Comparison of ENCODE assay signal across 9 cellular contexts in genomic region chr11:124865902-124866851, GRCh38. TPM values are rescaled to one million over a fixed set of nuclear protein-coding genes. Genes with fewer than 3 reads are reported as not detected.
A peak's percentile ranks its signal among the peaks of the same experiment; 100 is the strongest.
DNase-seq lines count a peak whose midpoint lies in the region; ATAC-seq and TF ChIP-seq lines count a peak whose summit lies in the region.
"Had no signal": no experiment of that assay in that cellular context is flagged by ENCODE, and none has a peak within 500 bp of the region (broad histone marks: within the 10 kb centered on the region; RNA-seq: fewer than 3 reads in every experiment).

No MANE protein-coding gene starts in this region.

- no peak for TF ChIP-seq POLR2A in thyroid gland (IDR thresholded peaks at IDR 0.05)

- TF ChIP-seq CTCF in GM12872 (IDR thresholded peaks at IDR 0.05; ENCODE audit: insufficient read depth, low read depth, low read length) (peak; percentile 52; the same call in 1 of the 3 replicates), endodermal cell (conservative IDR thresholded peaks at IDR 0.05) (peak; percentile 95), thyroid gland (IDR thresholded peaks at IDR 0.05) (peak; percentile 37 to 84 (median 60))
- peak; percentile 75 for TF ChIP-seq CTCF in activated CD8-positive, alpha-beta T cell treated with anti-CD3 and anti-CD28 coated beads for 36 hours (IDR thresholded peaks at IDR 0.05)

- H3K4me3 ChIP-seq in HUES64 (ENCODE audit: low read length) (peak overlapping the region; percentile 17), endodermal cell (ENCODE audit: low read length) (peak overlapping the region; percentile 73), thyroid gland (replicated peaks in 1 of 3) (peak overlapping the region in 1 of 3 donors; percentile 18)

- H3K27ac ChIP-seq in HUES64 (ENCODE audit: low read depth, low read length) (no peak overlapping the region), endodermal cell (ENCODE audit: low read depth, low read length) (no peak overlapping the region), thyroid gland (no peak overlapping the region)

- peaks cover 88% of the 10 kb centered on the region for H3K27me3 Mint-ChIP-seq in activated CD8-positive, alpha-beta T cell treated with anti-CD3 and anti-CD28 coated beads for 36 hours
- H3K27me3 Mint-ChIP-seq in endodermal cell (ENCODE audit: insufficient read depth), result peaks cover 100% of the 10 kb centered on the region

- peak; percentile 65 for ATAC-seq in activated CD8-positive, alpha-beta T cell treated with anti-CD3 and anti-CD28 coated beads for 36 hours
- no peak for ATAC-seq in GM21447 (IDR thresholded peaks at IDR 0.05; ENCODE audit: unreplicated experiment)

- H3K4me1 ChIP-seq in HUES64 (ENCODE audit: insufficient read depth, low read length), result 0 out of 2 replicates have a peak, but pooled peaks cover 4% of the 10 kb centered on the region
- peaks cover 8% of the 10 kb centered on the region for H3K4me1 ChIP-seq in endodermal cell (ENCODE audit: control insufficient read depth, insufficient read depth, low read length)
- H3K4me1 ChIP-seq in thyroid gland, result peaks cover 20 to 46% of the 10 kb centered on the region in 2 donors

- DNase-seq in activated CD8-positive, alpha-beta T cell treated with anti-CD3 and anti-CD28 coated beads for 36 hours, result peak; percentile 64
- DNase-seq in endodermal cell, result peak; percentile 88
- peak; percentile 34 for DNase-seq in mucosa of gallbladder (ENCODE audit: low spot score)
- DNase-seq in thyroid gland, result peak; percentile 48 to 52
- no peak for DNase-seq in cerebellar nuclear complex (lab: John Stamatoyannopoulos, UW)

- H3K9ac ChIP-seq in HUES64 (ENCODE audit: low read depth, low read length) (no peak overlapping the region), endodermal cell (ENCODE audit: extremely low read depth, low read length, poor library complexity, severe bottlenecking) (no peak overlapping the region)

- H3K36me3 ChIP-seq in HUES64 (ENCODE audit: insufficient read depth, low read length), result no peaks in the 10 kb centered on the region
- H3K36me3 ChIP-seq in endodermal cell (ENCODE audit: control insufficient read depth, insufficient read depth, low read length), result no peaks in the 10 kb centered on the region
- no peaks in the 10 kb centered on the region for H3K36me3 ChIP-seq in thyroid gland

- H3K9me3 ChIP-seq in HUES64 (ENCODE audit: insufficient read depth, low read depth, low read length) (no peaks in the 10 kb centered on the region), endodermal cell (ENCODE audit: control insufficient read depth, low read length) (no peaks in the 10 kb centered on the region), thyroid gland (no peaks in the 10 kb centered on the region)

- H3K36me3 Mint-ChIP-seq in activated CD8-positive, alpha-beta T cell treated with anti-CD3 and anti-CD28 coated beads for 36 hours (ENCODE audit: low read depth), result no peaks in the 10 kb centered on the region
- no peaks in the 10 kb centered on the region for H3K36me3 Mint-ChIP-seq in endodermal cell (ENCODE audit: low read depth)

- WGBS in HUES64, result 3% methylated on average over 62 of the region's 62 CpGs
- 3% methylated on average over 29 to 62 of the region's 62 CpGs for WGBS in endodermal cell (ENCODE audit: insufficient coverage in 1 of 2, insufficient read length in 1 of 2), 2 experiments
- WGBS in thyroid gland, 2 donors, result 2 to 5% methylated on average over 25 to 57 of the region's 62 CpGs

- peaks cover 100% of the 10 kb centered on the region for H3K27me3 ChIP-seq in HUES64 (ENCODE audit: insufficient read depth, low read length)
- H3K27me3 ChIP-seq in endodermal cell (ENCODE audit: control insufficient read depth, insufficient read depth, low read length, poor library complexity, severe bottlenecking), result peaks cover 100% of the 10 kb centered on the region
- peaks cover 29% of the 10 kb centered on the region for H3K27me3 ChIP-seq in thyroid gland

- CTCF ChIA-PET in activated CD8-positive, alpha-beta T cell treated with anti-CD3 and anti-CD28 coated beads for 36 hours (lab: Charles Lee), result interaction anchor here (0.8 to 3.3 kb wide), 36 partner anchors 8 to 258 kb away, joined by 3 to 37 read pairs (median 5); partner anchors contain the start of genes ESAM and HEPACAM

- H3K27ac Mint-ChIP-seq in activated CD8-positive, alpha-beta T cell treated with anti-CD3 and anti-CD28 coated beads for 36 hours, result no peak overlapping the region
- H3K27ac Mint-ChIP-seq in endodermal cell, result no peak overlapping the region

- no peaks in the 10 kb centered on the region for H3K9me3 Mint-ChIP-seq in activated CD8-positive, alpha-beta T cell treated with anti-CD3 and anti-CD28 coated beads for 36 hours
- no peaks in the 10 kb centered on the region for H3K9me3 Mint-ChIP-seq in endodermal cell

- H3K4me3 Mint-ChIP-seq in activated CD8-positive, alpha-beta T cell treated with anti-CD3 and anti-CD28 coated beads for 36 hours, result no peak overlapping the region
- H3K4me3 Mint-ChIP-seq in endodermal cell, result peak overlapping the region; percentile 38

- POLR2A ChIA-PET in activated CD8-positive, alpha-beta T cell treated with anti-CD3 and anti-CD28 coated beads for 36 hours (lab: Charles Lee), result interaction anchor here (0.7 to 1.6 kb wide), 4 partner anchors 16 to 193 kb away, joined by 3 to 5 read pairs (median 3); partner anchors contain the start of genes SIAE and SPA17

- intact Hi-C loops in activated CD8-positive, alpha-beta T cell treated with anti-CD3 and anti-CD28 coated beads for 36 hours (cut with micrococcal nuclease), result loop anchor here (2.0 kb wide), 1 partner anchor 29 kb away; no protein-coding TSS in a partner anchor
- intact Hi-C loops in thyroid gland (cut with DNase I), result loop anchor here (10.0 kb wide), 1 partner anchor 201 kb away; no protein-coding TSS in a partner anchor

- peaks cover 36% of the 10 kb centered on the region for H3K4me1 Mint-ChIP-seq in activated CD8-positive, alpha-beta T cell treated with anti-CD3 and anti-CD28 coated beads for 36 hours (ENCODE audit: low read depth)
- H3K4me1 Mint-ChIP-seq in endodermal cell, result peaks cover 25% of the 10 kb centered on the region

RNA-seq across cellular contexts. Expression of gene ROBO3, which starts 0.9 kb away (rescaled TPM):
- polyA plus RNA-seq in HUES64 (2013, experiment 1 of 2), result 4.9 TPM
- 10.1 TPM for polyA plus RNA-seq in HUES64 (2013, experiment 2 of 2)
- total RNA-seq in activated CD8-positive, alpha-beta T cell treated with anti-CD3 and anti-CD28 coated beads for 36 hours, result 10 to 100 TPM; 17.6 to 18.4 TPM
- total RNA-seq in endodermal cell (10 to 100 TPM; 15.3 to 16.2 TPM), mucosa of gallbladder (12.9 TPM), thyroid gland (10 to 100 TPM in 2 of 4 donors, 1 to 10 TPM in 2; 6.7 to 19.8 (median 10.1) TPM)
- polyA plus RNA-seq in endodermal cell (2013, experiment 1 of 2), result 115 TPM
- polyA plus RNA-seq in endodermal cell (2013, experiment 2 of 2), result 77.1 TPM

RNA-seq across cellular contexts. Expression of gene ROBO4, which starts 31.5 kb away (rescaled TPM):
- not detected for polyA plus RNA-seq in HUES64 (2013, experiment 1 of 2)
- 0.19 TPM for polyA plus RNA-seq in HUES64 (2013, experiment 2 of 2)
- total RNA-seq in activated CD8-positive, alpha-beta T cell treated with anti-CD3 and anti-CD28 coated beads for 36 hours, result not detected
- total RNA-seq in endodermal cell (under 1 TPM in 1 of 2 donors, not detected in 1; 0.59 TPM), mucosa of gallbladder (13.8 TPM), thyroid gland (10 to 100 TPM; 12.3 to 47.6 (median 32.6) TPM)
- polyA plus RNA-seq in endodermal cell (2013, experiment 1 of 2), result 0.04 TPM
- not detected for polyA plus RNA-seq in endodermal cell (2013, experiment 2 of 2)
- total RNA-seq: activated CD8-positive, alpha-beta memory T cell treated with anti-CD3 and anti-CD28 coated beads for 36 hours had no signal

RNA-seq across cellular contexts. Expression of gene HEPN1, which starts 52.9 kb away (rescaled TPM):
- not detected for polyA plus RNA-seq in HUES64 (2013, experiment 1 of 2)
- not detected for polyA plus RNA-seq in HUES64 (2013, experiment 2 of 2)
- total RNA-seq in activated CD8-positive, alpha-beta T cell treated with anti-CD3 and anti-CD28 coated beads for 36 hours, result not detected
- not detected for total RNA-seq in endodermal cell
- polyA plus RNA-seq in endodermal cell (2013, experiment 1 of 2), result not detected
- not detected for polyA plus RNA-seq in endodermal cell (2013, experiment 2 of 2)
- not detected for total RNA-seq in mucosa of gallbladder
- total RNA-seq in thyroid gland, result not detected
- total RNA-seq: activated CD8-positive, alpha-beta memory T cell treated with anti-CD3 and anti-CD28 coated beads for 36 hours had no signal

Comparison
In these comparisons a context has a peak if more than half of its experiments do, and no peak if none do; other contexts are left out.
1. DNase-seq: peak in activated CD8-positive, alpha-beta T cell treated with anti-CD3 and anti-CD28 coated beads for 36 hours (single experiment), endodermal cell (single experiment), mucosa of gallbladder (single experiment) and thyroid gland (2 of 2); none in cerebellar nuclear complex (0 of 2).
2. Peak in every context shown above with its lines, with median percentiles within 50 percentile points of each other: CTCF ChIP-seq.